Comparison of ENCODE assay signal across 19 cellular contexts in the genomic region with DNA sequence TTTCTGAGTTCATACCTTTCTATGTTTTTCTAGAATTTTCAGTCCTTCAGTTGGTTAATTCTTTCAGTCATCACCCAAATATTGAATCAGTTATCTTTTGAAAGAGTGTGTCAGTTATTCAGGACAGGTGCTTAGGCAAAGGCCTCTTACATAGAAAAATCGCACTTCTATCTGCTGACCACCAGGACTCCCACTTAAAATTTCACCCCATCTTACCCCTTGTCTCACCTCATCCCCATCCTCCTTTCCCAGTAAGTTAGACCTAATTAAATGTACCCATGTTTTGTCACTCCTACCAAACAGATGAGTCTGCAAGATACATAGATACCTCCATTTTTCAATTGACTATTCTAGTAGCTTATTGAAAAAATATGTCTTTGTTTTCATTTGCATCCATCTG.
"Had no signal": no experiment of that assay in that cellular context is flagged by ENCODE, and none has a peak within 500 bp of the region (broad histone marks: within the 10 kb centered on the region; RNA-seq: fewer than 3 reads in every experiment).

No MANE protein-coding gene starts in this region.

- H3K27me3 ChIP-seq: body of pancreas, stomach, testis, upper lobe of right lung had no signal

- H3K36me3 ChIP-seq: stomach, upper lobe of right lung had no signal

- H3K9me3 ChIP-seq: body of pancreas, stomach, testis, upper lobe of right lung had no signal

- H3K9me3 Mint-ChIP-seq: activated CD4-positive, alpha-beta T cell treated with anti-CD3 and anti-CD28 coated beads, Interleukin-2, amount 10 ng/mL, durations not matched to agents 7 days and 5 days; activated naive CD8-positive, alpha-beta T cell treated with anti-CD3 and anti-CD28 coated beads for 36 hours; activated T-helper 1 cell treated with anti-CD3 and anti-CD28 coated beads, Interleukin-12 subunit alpha, Interleukin-12 subunit beta, Interleukin-2, Interleukin-4 antibody, amounts not matched to agents 30 ng/mL and 10 ng/mL and 1 ng/mL, durations not matched to agents 14 hours and 24 hours and 36 hours had no signal

- H3K36me3 Mint-ChIP-seq: activated naive CD8-positive, alpha-beta T cell treated with anti-CD3 and anti-CD28 coated beads for 36 hours had no signal

- H3K4me3 ChIP-seq: body of pancreas, coronary artery, stomach, testis, upper lobe of right lung had no signal

- H3K4me1 Mint-ChIP-seq: activated CD4-positive, alpha-beta T cell treated with anti-CD3 and anti-CD28 coated beads, Interleukin-2, amount 10 ng/mL, durations not matched to agents 7 days and 5 days; activated naive CD8-positive, alpha-beta T cell treated with anti-CD3 and anti-CD28 coated beads for 36 hours had no signal

- H3K4me1 ChIP-seq: body of pancreas had no signal

- ATAC-seq: body of pancreas; natural killer cell treated with Interleukin-12 subunit alpha and Interleukin-12 subunit beta and Interleukin-15 and Interleukin-18, amount 100 ng/mL, for 72 hours; upper lobe of right lung had no signal

- H3K27ac Mint-ChIP-seq: activated CD4-positive, alpha-beta T cell treated with anti-CD3 and anti-CD28 coated beads, Interleukin-2, amount 10 ng/mL, durations not matched to agents 7 days and 5 days; activated naive CD8-positive, alpha-beta T cell treated with anti-CD3 and anti-CD28 coated beads for 36 hours; activated T-helper 1 cell treated with anti-CD3 and anti-CD28 coated beads, Interleukin-12 subunit alpha, Interleukin-12 subunit beta, Interleukin-2, Interleukin-4 antibody, amounts not matched to agents 30 ng/mL and 10 ng/mL and 1 ng/mL, durations not matched to agents 14 hours and 24 hours and 36 hours; natural killer cell treated with Interleukin-12 subunit alpha and Interleukin-12 subunit beta and Interleukin-15 and Interleukin-18, amount 100 ng/mL, for 72 hours had no signal

- H3K4me3 Mint-ChIP-seq: activated CD4-positive, alpha-beta T cell treated with anti-CD3 and anti-CD28 coated beads, Interleukin-2, amount 10 ng/mL, durations not matched to agents 7 days and 5 days; activated naive CD8-positive, alpha-beta T cell treated with anti-CD3 and anti-CD28 coated beads for 36 hours; activated T-helper 1 cell treated with anti-CD3 and anti-CD28 coated beads, Interleukin-12 subunit alpha, Interleukin-12 subunit beta, Interleukin-2, Interleukin-4 antibody, amounts not matched to agents 30 ng/mL and 10 ng/mL and 1 ng/mL, durations not matched to agents 14 hours and 24 hours and 36 hours; natural killer cell treated with Interleukin-12 subunit alpha and Interleukin-12 subunit beta and Interleukin-15 and Interleukin-18, amount 100 ng/mL, for 72 hours had no signal

- H3K27ac ChIP-seq: body of pancreas, coronary artery, stomach, testis, upper lobe of right lung had no signal

- DNase-seq: activated CD4-positive, alpha-beta T cell treated with anti-CD3 and anti-CD28 coated beads, Interleukin-2, amount 10 ng/mL, durations not matched to agents 7 days and 5 days; activated CD4-positive, CD25-positive, alpha-beta regulatory T cell; activated CD8-positive, alpha-beta memory T cell treated with anti-CD3 and anti-CD28 coated beads for 24 hours; activated naive CD8-positive, alpha-beta T cell treated with anti-CD3 and anti-CD28 coated beads for 36 hours; amygdala; body of pancreas; central memory CD4-positive, alpha-beta T cell; effector CD8-positive, alpha-beta T cell; erythroblast; hippocampal formation; mesenchymal stem cell; stimulated activated CD4-positive, alpha-beta T cell treated with anti-CD3 and anti-CD28 coated beads, Interleukin-2, amount 100 ng/mL, for 24 hours; stomach; SW 1271; testis; upper lobe of right lung had no signal

- H3K27me3 Mint-ChIP-seq: activated CD4-positive, alpha-beta T cell treated with anti-CD3 and anti-CD28 coated beads, Interleukin-2, amount 10 ng/mL, durations not matched to agents 7 days and 5 days; activated naive CD8-positive, alpha-beta T cell treated with anti-CD3 and anti-CD28 coated beads for 36 hours had no signal
